Comparison of ENCODE assay signal across 1 cellular context in genomic region chr18:58549814-58550339, GRCh38.
TF ChIP-seq lines count a peak whose summit lies in the region.

No MANE protein-coding gene starts in this region.

TF ChIP-seq in liver, 16 proteins besides CTCF, POLR2A, EP300 and RAD21 (continued from another document):
- TF ChIP-seq SP1 (IDR thresholded peaks at IDR 0.05): peak; percentile 48
- TF ChIP-seq NR2F2 (IDR thresholded peaks at IDR 0.05): no peak
- peak; percentile 27 for TF ChIP-seq FOXA1 (IDR thresholded peaks at IDR 0.05)
- TF ChIP-seq JUND (IDR thresholded peaks at IDR 0.05): no peak
- TF ChIP-seq RXRA (IDR thresholded peaks at IDR 0.05): peak; percentile 34 to 48
- TF ChIP-seq FOXA2 (IDR thresholded peaks at IDR 0.05): peak; percentile 63
